ENCODE assay signal across 8 cellular contexts in the genomic region with DNA sequence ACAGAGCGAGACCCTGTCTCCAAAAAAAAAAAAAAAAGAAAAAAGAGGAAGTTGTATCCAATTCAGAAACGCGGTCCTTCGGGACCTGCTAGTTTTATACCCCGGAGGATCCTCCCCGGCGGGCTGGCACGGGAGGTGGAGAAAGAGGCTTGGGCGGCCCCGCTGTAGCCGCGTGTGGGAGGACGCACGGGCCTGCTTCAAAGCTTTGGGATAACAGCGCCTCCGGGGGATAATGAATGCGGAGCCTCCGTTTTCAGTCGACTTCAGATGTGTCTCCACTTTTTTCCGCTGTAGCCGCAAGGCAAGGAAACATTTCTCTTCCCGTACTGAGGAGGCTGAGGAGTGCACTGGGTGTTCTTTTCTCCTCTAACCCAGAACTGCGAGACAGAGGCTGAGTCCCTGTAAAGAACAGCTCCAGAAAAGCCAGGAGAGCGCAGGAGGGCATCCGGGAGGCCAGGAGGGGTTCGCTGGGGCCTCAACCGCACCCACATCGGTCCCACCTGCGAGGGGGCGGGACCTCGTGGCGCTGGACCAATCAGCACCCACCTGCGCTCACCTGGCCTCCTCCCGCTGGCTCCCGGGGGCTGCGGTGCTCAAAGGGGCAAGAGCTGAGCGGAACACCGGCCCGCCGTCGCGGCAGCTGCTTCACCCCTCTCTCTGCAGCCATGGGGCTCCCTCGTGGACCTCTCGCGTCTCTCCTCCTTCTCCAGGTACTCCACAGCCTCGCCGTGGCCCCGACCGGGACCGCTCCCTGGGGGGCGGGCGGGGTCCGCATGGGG. TPM values are rescaled to one million over a fixed set of nuclear protein-coding genes. Genes with fewer than 3 reads are reported as not detected.
DNase-seq lines count a peak whose midpoint lies in the region; ATAC-seq and TF ChIP-seq lines count a peak whose summit lies in the region.

A gene (plus strand): TSS at position 596 of the 779 bp plus-strand sequence. CDS start 70 bp downstream, at position 666.

- H3K4me3 ChIP-seq in mammary epithelial cell (replicated peaks in 1 of 3; ENCODE audit: insufficient read depth in 1 of 3, low read depth in 2 of 3, low read length in 3 of 3) (peak within 1 kb of the TSS; percentile 82 to 94 (median 89)), MM.1S (ENCODE audit: low read length) (no peak within 1 kb of the TSS)

- dilution Hi-C loops in mammary epithelial cell (cut with HindIII; ENCODE audit: low sequenced_read_pairs): no loop called here

- WGBS in mammary epithelial cell (ENCODE audit: low coverage, missing lambda C conversion rate): under 1% methylated on average over 15 of the region's 53 CpGs

- H3K9me3 ChIP-seq in mammary epithelial cell (replicated peaks; ENCODE audit: insufficient read depth, low read length): no peaks in the 10 kb centered on the region
- no peaks in the 10 kb centered on the region for H3K9me3 ChIP-seq in MM.1S (replicated peaks; ENCODE audit: insufficient read depth, low read length)

- H2AFZ ChIP-seq in mammary epithelial cell (ENCODE audit: low read depth, low read length) (peak within 1 kb of the TSS; percentile 79), MM.1S (ENCODE audit: low read length) (no peak within 1 kb of the TSS)

- TSS peak; percentile 78 for BruUV-seq in mammary epithelial cell (replicated peaks; lab: Mats Ljungman, UMichigan)

- no peak for DNase-seq in activated CD4-positive, CD25-positive, alpha-beta regulatory T cell (lab: John Stamatoyannopoulos, UW)
- DNase-seq in NCI-H526 treated with DMSO at 0.1 percent for 48 hours (lab: John Stamatoyannopoulos, UW) (peak; percentile 68), mammary epithelial cell (peak; percentile 97), mucosa of gallbladder (ENCODE audit: low spot score) (peak; percentile 14), MM.1S (no peak), superior temporal gyrus (ENCODE audit: extremely low spot score) (no peak)

- H3K4me2 ChIP-seq in mammary epithelial cell (ENCODE audit: insufficient read depth, low read depth, low read length) (peak within 1 kb of the TSS; percentile 88), MM.1S (ENCODE audit: low read depth, low read length) (no peak within 1 kb of the TSS)

- H3K9me2 ChIP-seq in MM.1S (replicated peaks; ENCODE audit: insufficient read depth, low read length): no peaks in the 10 kb centered on the region

- TF ChIP-seq CTCF in mammary epithelial cell (conservative IDR thresholded peaks at IDR 0.05 in 1 of 2, IDR thresholded peaks at IDR 0.05 in 1 of 2; ENCODE audit: extremely low read depth in 1 of 2, insufficient read depth in 1 of 2, low read depth in 1 of 2, low read length in 2 of 2): peak in 1 of 2 donors; percentile 31
- no peak for TF ChIP-seq CTCF in MM.1S (IDR thresholded peaks at IDR 0.05; ENCODE audit: low read length)

- intact Hi-C loops in mammary epithelial cell (cut with micrococcal nuclease): loop anchor here (1.0 to 5.0 kb wide), 5 partner anchors 37 to 116 kb away; a partner anchor contains a TSS

- H3F3A ChIP-seq in MM.1S (ENCODE audit: insufficient read depth, low read length): no peaks in the 10 kb centered on the region

- in situ Hi-C loops in mammary epithelial cell (cut with MboI; ENCODE audit: low sequenced_read_pairs in 2 of 2): loop anchor here in 1 of 2 donors (5.0 kb wide), 1 partner anchor 53 kb away; no protein-coding TSS in a partner anchor

- peak; percentile 7 to 13 for ATAC-seq in activated CD4-positive, CD25-positive, alpha-beta regulatory T cell treated with anti-CD3 and anti-CD28 coated beads, Interleukin-2, amount 50 U/mL, for 24 hours
- ATAC-seq in GM21381 (IDR thresholded peaks at IDR 0.05; ENCODE audit: unreplicated experiment): no peak

- peak within 1 kb of the TSS; percentile 87 for H3K27ac ChIP-seq in mammary epithelial cell (ENCODE audit: insufficient read depth, low read depth, low read length)
- H3K27ac ChIP-seq in MM.1S (ENCODE audit: low read length): no peak within 1 kb of the TSS

- H3K4me1 ChIP-seq in mammary epithelial cell (ENCODE audit: insufficient read depth, low read length) (peaks cover 59% of the 10 kb centered on the region), MM.1S (ENCODE audit: low read length) (no peaks in the 10 kb centered on the region)

- H3K79me2 ChIP-seq in mammary epithelial cell (ENCODE audit: insufficient read depth, low read length) (peaks cover 70% of the 10 kb centered on the region), MM.1S (ENCODE audit: low read length) (no peaks in the 10 kb centered on the region)

- CTCF ChIA-PET in mammary epithelial cell (lab: Charles Lee; ENCODE audit: low non-redundant PET): interaction anchor here (0.6 to 0.9 kb wide), 2 partner anchors 24 to 54 kb away, joined by 3 to 4 read pairs; no protein-coding TSS in a partner anchor

- H3K36me3 ChIP-seq in mammary epithelial cell (ENCODE audit: insufficient read depth, low read length) (peaks cover 8% of the 10 kb centered on the region), MM.1S (replicated peaks; ENCODE audit: insufficient read depth, low read length) (no peaks in the 10 kb centered on the region)

- no peaks in the 10 kb centered on the region for H3K27me3 ChIP-seq in mammary epithelial cell (ENCODE audit: insufficient read depth, low read length)
- peaks cover 13% of the 10 kb centered on the region for H3K27me3 ChIP-seq in MM.1S (replicated peaks; ENCODE audit: insufficient read depth, low read length)

- H4K20me1 ChIP-seq in mammary epithelial cell (ENCODE audit: insufficient read depth, low read length) (no peaks in the 10 kb centered on the region), MM.1S (ENCODE audit: insufficient read depth, low read length) (no peaks in the 10 kb centered on the region)

- H3K9ac ChIP-seq in mammary epithelial cell (ENCODE audit: insufficient read depth, low read length): peak within 1 kb of the TSS; percentile 96
- H3K9ac ChIP-seq in MM.1S (ENCODE audit: low read length): no peak within 1 kb of the TSS

RNA-seq across cellular contexts. Expression of the gene that starts here (rescaled TPM):
- total RNA-seq in mammary epithelial cell (100 to 1,000 TPM; 628 to 995 TPM), mucosa of gallbladder (0.81 TPM)
- 560 TPM for polyA plus RNA-seq in mammary epithelial cell
- polyA minus RNA-seq in mammary epithelial cell: 703 TPM

Comparison
In these comparisons a context has a peak if more than half of its experiments do, and no peak if none do; other contexts are left out.
1. RNA of the gene that starts here (total RNA-seq): 628 to 995 TPM in mammary epithelial cell; 0.81 TPM in mucosa of gallbladder (single experiment); every median in the first group is over 100 times any median in the second.
2. Peak in DNase-seq in mucosa of gallbladder; RNA of the gene not detected or under 1 TPM.
3. DNase-seq: peak in NCI-H526 treated with DMSO at 0.1 percent for 48 hours (single experiment) and mammary epithelial cell (single experiment); none in activated CD4-positive, CD25-positive, alpha-beta regulatory T cell (0 of 4), MM.1S (single experiment) and superior temporal gyrus (single experiment).